Comparison of ENCODE assay signal across 1 cellular context in genomic region chr19:49443366-49444099, GRCh38.
TF ChIP-seq lines count a peak whose summit lies in the region.

No MANE protein-coding gene starts in this region.

TF ChIP-seq in K562, 482 proteins besides CTCF, POLR2A, EP300 and RAD21 (continued from another document and continues in another):
- TF ChIP-seq ZNF764 (CRISPR knock-in tag; IDR thresholded peaks at IDR 0.05; ENCODE audit: low read depth) (no peak), SREBF1 (IDR thresholded peaks at IDR 0.05; ENCODE audit: borderline replicate concordance, low read depth, low read length) (0 out of 2 replicates have a peak, but pooled peaks have one; percentile 33), CAMTA2 (CRISPR knock-in tag; conservative IDR thresholded peaks at IDR 0.05) (no peak), CBFB (CRISPR knock-in tag; IDR thresholded peaks at IDR 0.05) (peak; percentile 86; the same call in 1 of the 2 replicates), PREB (CRISPR knock-in tag; IDR thresholded peaks at IDR 0.05) (no peak), SREBF2 (CRISPR knock-in tag; IDR thresholded peaks at IDR 0.05) (0 out of 2 replicates have a peak, but pooled peaks have one; percentile 53), NR0B1 (IDR thresholded peaks at IDR 0.05; ENCODE audit: partially characterized antibody) (no peak), TFAP4 (CRISPR knock-in tag; IDR thresholded peaks at IDR 0.05; ENCODE audit: borderline replicate concordance) (peak; percentile 93), HMBOX1 (IDR thresholded peaks at IDR 0.05) (no peak), RBBP5 (IDR thresholded peaks at IDR 0.05; ENCODE audit: borderline replicate concordance, insufficient read depth, low read length, poor library complexity, severe bottlenecking) (no peak), ZNF217 (CRISPR knock-in tag; IDR thresholded peaks at IDR 0.05) (no peak), FOXJ3 (CRISPR knock-in tag; IDR thresholded peaks at IDR 0.05) (no peak), EHMT2 (IDR thresholded peaks at IDR 0.05) (no peak), ARID3A (IDR thresholded peaks at IDR 0.05; ENCODE audit: borderline replicate concordance, low read depth, low read length) (no peak), ZNF124 (CRISPR knock-in tag; IDR thresholded peaks at IDR 0.05) (no peak), FOXO4 (CRISPR knock-in tag; IDR thresholded peaks at IDR 0.05) (0 out of 2 replicates have a peak, but pooled peaks have one; percentile 30), CHD2 (IDR thresholded peaks at IDR 0.05; ENCODE audit: low read depth, low read length) (no peak), ZNF75A (CRISPR knock-in tag; IDR thresholded peaks at IDR 0.05) (no peak), TOE1 (IDR thresholded peaks at IDR 0.05; ENCODE audit: borderline replicate concordance) (peak; percentile 76; the same call in 1 of the 2 replicates), TOE1 (CRISPR knock-in tag; IDR thresholded peaks at IDR 0.05; ENCODE audit: borderline replicate concordance, low read depth) (0 out of 2 replicates have a peak, but pooled peaks have one; percentile 56), PURB (CRISPR knock-in tag; IDR thresholded peaks at IDR 0.05; ENCODE audit: low read depth) (no peak), ZBTB17 (CRISPR knock-in tag; IDR thresholded peaks at IDR 0.05) (no peak; the same call in 1 of the 2 replicates), ATF1 (CRISPR knock-in tag; IDR thresholded peaks at IDR 0.05) (no peak), ATF1 (tag; IDR thresholded peaks at IDR 0.05) (peak; percentile 80), ZNF644 (tag; IDR thresholded peaks at IDR 0.05; ENCODE audit: low read depth) (peak; percentile 96), MCM5 (IDR thresholded peaks at IDR 0.05; ENCODE audit: low read depth) (no peak), TGIF2 (CRISPR knock-in tag; IDR thresholded peaks at IDR 0.05) (0 out of 2 replicates have a peak, but pooled peaks have one; percentile 38), TCF7 (IDR thresholded peaks at IDR 0.05; ENCODE audit: borderline replicate concordance) (no peak), CREM (IDR thresholded peaks at IDR 0.05; ENCODE audit: low read depth) (peak; percentile 89), ZBTB1 (CRISPR knock-in tag; IDR thresholded peaks at IDR 0.05; ENCODE audit: borderline replicate concordance, low read depth) (peak; percentile 82), ZEB2 (IDR thresholded peaks at IDR 0.05) (peak; percentile 73; the same call in 1 of the 2 replicates), MYNN (IDR thresholded peaks at IDR 0.05) (no peak), MYNN (CRISPR knock-in tag; IDR thresholded peaks at IDR 0.05) (no peak), PHTF2 (CRISPR knock-in tag; IDR thresholded peaks at IDR 0.05) (no peak), ETV6 (IDR thresholded peaks at IDR 0.05; ENCODE audit: borderline replicate concordance in 1 of 2, low read depth in 2 of 2, low read length in 1 of 2) (0 out of 4 replicates have a peak, but pooled peaks of 1 of the 2 experiments have one; percentile 25), ETV6 (CRISPR knock-in tag; IDR thresholded peaks at IDR 0.05; ENCODE audit: borderline replicate concordance) (no peak), E2F5 (CRISPR knock-in tag; IDR thresholded peaks at IDR 0.05) (no peak), KHSRP (IDR thresholded peaks at IDR 0.05) (no peak), OTX1 (CRISPR knock-in tag; IDR thresholded peaks at IDR 0.05) (no peak), ILK (tag; IDR thresholded peaks at IDR 0.05; ENCODE audit: borderline replicate concordance, low read depth) (no peak), MYC (IDR thresholded peaks at IDR 0.05; ENCODE audit: low read depth, low read length) (peak; percentile 67; the same call in 1 of the 2 replicates), MYC (CRISPR knock-in tag; IDR thresholded peaks at IDR 0.05; ENCODE audit: borderline replicate concordance, low read depth) (peak; percentile 72; the same call in 1 of the 2 replicates), MGA (IDR thresholded peaks at IDR 0.05) (no peak; the same call in 1 of the 2 replicates), HNRNPH1 (optimal IDR thresholded peaks at IDR 0.05; ENCODE audit: low read depth, low read length) (no peak), DPF2 (IDR thresholded peaks at IDR 0.05) (peak; percentile 49; the same call in 1 of the 2 replicates), ZNF12 (CRISPR knock-in tag; IDR thresholded peaks at IDR 0.05) (peak; percentile 38; the same call in 1 of the 2 replicates), SRF (CRISPR knock-in tag; IDR thresholded peaks at IDR 0.05) (peak in 1 of 2 experiments; percentile 42; a peak in 2 of 4 replicates), ETS2 (tag; IDR thresholded peaks at IDR 0.05; ENCODE audit: borderline replicate concordance, poor library complexity, severe bottlenecking) (no peak)
